2 cellular contexts compared by ENCODE assay signal in the genomic region with DNA sequence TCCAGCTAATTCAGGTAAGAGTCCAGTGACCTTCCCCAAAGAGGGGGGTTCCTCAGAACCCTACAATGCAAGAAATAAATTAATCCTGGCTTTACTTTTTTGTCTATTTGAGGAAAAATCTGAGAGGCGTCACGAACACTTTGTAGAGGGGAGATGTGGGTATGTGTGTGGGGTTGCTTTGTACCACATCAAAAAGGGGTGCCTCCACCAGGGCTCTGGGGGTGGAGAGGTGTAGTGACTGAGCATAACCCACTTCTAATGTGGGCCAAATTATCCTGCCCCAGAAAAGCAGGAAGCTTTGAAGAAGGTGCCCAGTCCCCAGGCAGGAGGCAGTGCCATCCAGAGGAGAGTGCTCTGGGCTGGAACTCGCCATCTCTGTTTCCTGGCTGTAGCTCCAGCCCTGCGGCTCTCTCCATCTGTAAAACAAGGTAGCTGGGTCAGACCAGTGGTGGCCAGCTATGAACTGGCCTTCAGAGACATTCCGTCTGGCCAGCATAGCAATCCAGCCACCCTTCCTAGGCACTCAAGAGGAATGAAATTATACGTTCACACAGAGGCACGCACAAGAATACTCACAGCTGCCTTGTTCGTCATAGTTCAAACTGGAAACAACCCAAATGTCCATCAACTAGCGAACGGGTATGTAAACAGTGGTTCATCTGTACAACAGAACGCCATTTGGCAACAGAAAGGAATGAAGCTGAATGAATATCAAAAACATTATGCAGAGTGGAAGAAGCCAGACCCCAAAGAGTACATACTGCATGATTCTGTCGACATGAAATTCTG.
TF ChIP-seq lines count a peak whose summit lies in the region.

No MANE protein-coding gene starts in this region.

TF ChIP-seq in GM12891, 5 proteins besides CTCF, POLR2A, EP300 and RAD21:
- TF ChIP-seq TAF1 (IDR thresholded peaks at IDR 0.05; ENCODE audit: low read depth, low read length) (no peak), PAX5 (IDR thresholded peaks at IDR 0.05; ENCODE audit: insufficient read depth, low read length, severe bottlenecking) (no peak), SPI1 (IDR thresholded peaks at IDR 0.05; ENCODE audit: low read depth, low read length) (no peak), POLR2AphosphoS5 (IDR thresholded peaks at IDR 0.05; ENCODE audit: low read depth, low read length) (no peak), POU2F2 (IDR thresholded peaks at IDR 0.05; ENCODE audit: low read depth, low read length) (no peak)

TF ChIP-seq in GM12878, 131 proteins besides CTCF, POLR2A, EP300 and RAD21:
- no peak for TF ChIP-seq EGR1 (IDR thresholded peaks at IDR 0.05; ENCODE audit: borderline replicate concordance in 1 of 2, low read depth in 2 of 2, low read length in 2 of 2)
- TF ChIP-seq POLR2AphosphoS2 (IDR thresholded peaks at IDR 0.05; ENCODE audit: low read depth, low read length): 0 out of 2 replicates have a peak, but pooled peaks have one; percentile 26
- TF ChIP-seq, protein P1, sequence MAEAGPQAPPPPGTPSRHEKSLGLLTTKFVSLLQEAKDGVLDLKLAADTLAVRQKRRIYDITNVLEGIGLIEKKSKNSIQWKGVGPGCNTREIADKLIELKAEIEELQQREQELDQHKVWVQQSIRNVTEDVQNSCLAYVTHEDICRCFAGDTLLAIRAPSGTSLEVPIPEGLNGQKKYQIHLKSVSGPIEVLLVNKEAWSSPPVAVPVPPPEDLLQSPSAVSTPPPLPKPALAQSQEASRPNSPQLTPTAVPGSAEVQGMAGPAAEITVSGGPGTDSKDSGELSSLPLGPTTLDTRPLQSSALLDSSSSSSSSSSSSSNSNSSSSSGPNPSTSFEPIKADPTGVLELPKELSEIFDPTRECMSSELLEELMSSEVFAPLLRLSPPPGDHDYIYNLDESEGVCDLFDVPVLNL (IDR thresholded peaks at IDR 0.05; ENCODE audit: low read depth, low read length): no peak
- TF ChIP-seq, protein P2, sequence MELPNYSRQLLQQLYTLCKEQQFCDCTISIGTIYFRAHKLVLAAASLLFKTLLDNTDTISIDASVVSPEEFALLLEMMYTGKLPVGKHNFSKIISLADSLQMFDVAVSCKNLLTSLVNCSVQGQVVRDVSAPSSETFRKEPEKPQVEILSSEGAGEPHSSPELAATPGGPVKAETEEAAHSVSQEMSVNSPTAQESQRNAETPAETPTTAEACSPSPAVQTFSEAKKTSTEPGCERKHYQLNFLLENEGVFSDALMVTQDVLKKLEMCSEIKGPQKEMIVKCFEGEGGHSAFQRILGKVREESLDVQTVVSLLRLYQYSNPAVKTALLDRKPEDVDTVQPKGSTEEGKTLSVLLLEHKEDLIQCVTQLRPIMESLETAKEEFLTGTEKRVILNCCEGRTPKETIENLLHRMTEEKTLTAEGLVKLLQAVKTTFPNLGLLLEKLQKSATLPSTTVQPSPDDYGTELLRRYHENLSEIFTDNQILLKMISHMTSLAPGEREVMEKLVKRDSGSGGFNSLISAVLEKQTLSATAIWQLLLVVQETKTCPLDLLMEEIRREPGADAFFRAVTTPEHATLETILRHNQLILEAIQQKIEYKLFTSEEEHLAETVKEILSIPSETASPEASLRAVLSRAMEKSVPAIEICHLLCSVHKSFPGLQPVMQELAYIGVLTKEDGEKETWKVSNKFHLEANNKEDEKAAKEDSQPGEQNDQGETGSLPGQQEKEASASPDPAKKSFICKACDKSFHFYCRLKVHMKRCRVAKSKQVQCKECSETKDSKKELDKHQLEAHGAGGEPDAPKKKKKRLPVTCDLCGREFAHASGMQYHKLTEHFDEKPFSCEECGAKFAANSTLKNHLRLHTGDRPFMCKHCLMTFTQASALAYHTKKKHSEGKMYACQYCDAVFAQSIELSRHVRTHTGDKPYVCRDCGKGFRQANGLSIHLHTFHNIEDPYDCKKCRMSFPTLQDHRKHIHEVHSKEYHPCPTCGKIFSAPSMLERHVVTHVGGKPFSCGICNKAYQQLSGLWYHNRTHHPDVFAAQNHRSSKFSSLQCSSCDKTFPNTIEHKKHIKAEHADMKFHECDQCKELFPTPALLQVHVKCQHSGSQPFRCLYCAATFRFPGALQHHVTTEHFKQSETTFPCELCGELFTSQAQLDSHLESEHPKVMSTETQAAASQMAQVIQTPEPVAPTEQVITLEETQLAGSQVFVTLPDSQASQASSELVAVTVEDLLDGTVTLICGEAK (IDR thresholded peaks at IDR 0.05; ENCODE audit: borderline replicate concordance): no peak
- TF ChIP-seq, protein P3, sequence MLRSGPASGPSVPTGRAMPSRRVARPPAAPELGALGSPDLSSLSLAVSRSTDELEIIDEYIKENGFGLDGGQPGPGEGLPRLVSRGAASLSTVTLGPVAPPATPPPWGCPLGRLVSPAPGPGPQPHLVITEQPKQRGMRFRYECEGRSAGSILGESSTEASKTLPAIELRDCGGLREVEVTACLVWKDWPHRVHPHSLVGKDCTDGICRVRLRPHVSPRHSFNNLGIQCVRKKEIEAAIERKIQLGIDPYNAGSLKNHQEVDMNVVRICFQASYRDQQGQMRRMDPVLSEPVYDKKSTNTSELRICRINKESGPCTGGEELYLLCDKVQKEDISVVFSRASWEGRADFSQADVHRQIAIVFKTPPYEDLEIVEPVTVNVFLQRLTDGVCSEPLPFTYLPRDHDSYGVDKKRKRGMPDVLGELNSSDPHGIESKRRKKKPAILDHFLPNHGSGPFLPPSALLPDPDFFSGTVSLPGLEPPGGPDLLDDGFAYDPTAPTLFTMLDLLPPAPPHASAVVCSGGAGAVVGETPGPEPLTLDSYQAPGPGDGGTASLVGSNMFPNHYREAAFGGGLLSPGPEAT (IDR thresholded peaks at IDR 0.05; ENCODE audit: low read depth): no peak
TF ChIP-seq in GM12878: peak in this region for 1.
